7 cellular contexts compared by ENCODE assay signal in genomic region chrX:65407662-65408061, GRCh38.
DNase-seq lines count a peak whose midpoint lies in the region; ATAC-seq and TF ChIP-seq lines count a peak whose summit lies in the region.
"Not testable (repeated sequence)": the region's sequence is repeated elsewhere in the genome, so short reads cannot be mapped to it uniquely, and the experiment has no call there.

No MANE protein-coding gene starts in this region.

- H4K20me1 ChIP-seq in GM23248 (ENCODE audit: insufficient read depth); mammary epithelial cell (ENCODE audit: insufficient read depth, low read length): not testable (repeated sequence)

- not testable (repeated sequence) for TF ChIP-seq CTCF in WTC11 (IDR thresholded peaks at IDR 0.05); mammary epithelial cell (conservative IDR thresholded peaks at IDR 0.05 in 1 of 2, IDR thresholded peaks at IDR 0.05 in 1 of 2; ENCODE audit: extremely low read depth in 1 of 2, insufficient read depth in 1 of 2, low read depth in 1 of 2, low read length in 2 of 2); heart left ventricle (IDR thresholded peaks at IDR 0.05); stomach (IDR thresholded peaks at IDR 0.05)

- BruUV-seq in mammary epithelial cell (replicated peaks; lab: Mats Ljungman, UMichigan): not testable (repeated sequence)

- H3F3A ChIP-seq in GM23248 (ENCODE audit: insufficient read depth): not testable (repeated sequence)

- TF ChIP-seq EP300 in stomach (IDR thresholded peaks at IDR 0.05): not testable (repeated sequence)

- not testable (repeated sequence) for H2AK5ac ChIP-seq in neuronal stem cell (ENCODE audit: low read depth, low read length)

- H3K4me1 Mint-ChIP-seq in WTC11: not testable (repeated sequence)

- H3K4me3 Mint-ChIP-seq in WTC11: peak overlapping the region; percentile 67

- POLR2A ChIA-PET in WTC11 (lab: Charles Lee): not testable (repeated sequence)

- H3K9me3 Mint-ChIP-seq in WTC11: not testable (repeated sequence)

- not testable (repeated sequence) for H2BK5ac ChIP-seq in neuronal stem cell (ENCODE audit: low read length)

- not testable (repeated sequence) for H3K4ac ChIP-seq in neuronal stem cell (ENCODE audit: low read length)

- intact Hi-C loops in mammary epithelial cell (cut with micrococcal nuclease); heart left ventricle (cut with DNase I); stomach (cut with DNase I; ENCODE audit: low total_unique reads): not testable (repeated sequence)

- TF ChIP-seq POLR2A in heart left ventricle (IDR thresholded peaks at IDR 0.05); stomach (IDR thresholded peaks at IDR 0.05): not testable (repeated sequence)

- ATAC-seq in WTC11: peak; percentile 15
- not testable (repeated sequence) for ATAC-seq in heart left ventricle

- not testable (repeated sequence) for H3K79me1 ChIP-seq in neuronal stem cell (ENCODE audit: low read depth, low read length)

- H4K8ac ChIP-seq in neuronal stem cell (ENCODE audit: low read depth, low read length): not testable (repeated sequence)

- H3K23ac ChIP-seq in neuronal stem cell (ENCODE audit: low read depth, low read length, poor library complexity): not testable (repeated sequence)

- H3K9me3 ChIP-seq in GM23248 (ENCODE audit: low read depth); mammary epithelial cell (replicated peaks; ENCODE audit: insufficient read depth, low read length); iPS-20b (ENCODE audit: insufficient read depth, low read depth, low read length); neuronal stem cell (replicated peaks in 1 of 2; ENCODE audit: control insufficient read depth in 2 of 2, insufficient read depth in 1 of 2, low read depth in 1 of 2, low read length in 2 of 2): not testable (repeated sequence)
- peaks cover 0 to 13% (median 0%) of the 10 kb centered on the region in 12 donors for H3K9me3 ChIP-seq in heart left ventricle
- H3K9me3 ChIP-seq in stomach: peaks cover 0 to 34% (median 8%) of the 10 kb centered on the region in 4 donors

- peaks cover 52% of the 10 kb centered on the region for H3K27me3 Mint-ChIP-seq in WTC11 (ENCODE audit: low read depth)

- peak overlapping the region; percentile 12 for H3K4me2 ChIP-seq in GM23248 (ENCODE audit: unreplicated experiment)
- H3K4me2 ChIP-seq in mammary epithelial cell (ENCODE audit: insufficient read depth, low read depth, low read length): peak overlapping the region; percentile 42
- H3K4me2 ChIP-seq in neuronal stem cell (ENCODE audit: insufficient read depth, low read length, poor library complexity, severe bottlenecking): peak overlapping the region; percentile 25

- CTCF ChIA-PET in WTC11 (lab: Charles Lee); mammary epithelial cell (lab: Charles Lee; ENCODE audit: low non-redundant PET): not testable (repeated sequence)

- dilution Hi-C loops in mammary epithelial cell (cut with HindIII; ENCODE audit: low sequenced_read_pairs): not testable (repeated sequence)

- in situ Hi-C loops in GM23248 (cut with MboI); mammary epithelial cell (cut with MboI; ENCODE audit: low sequenced_read_pairs in 2 of 2): not testable (repeated sequence)

- WGBS in GM23248 (ENCODE audit: low coverage in 1 of 2, low lambda C conversion rate in 2 of 2, missing lambda C conversion rate in 2 of 2), 2 experiments: 0 to 5% methylated on average over 9 to 21 of the region's 48 CpGs
- WGBS in mammary epithelial cell (ENCODE audit: low coverage, missing lambda C conversion rate): no CpG with 5 or more reads among the region's 48 CpGs
- 1 to 48% (median 17%) methylated on average over 19 to 48 of the region's 48 CpGs for WGBS in heart left ventricle, 4 donors
- WGBS in neuronal stem cell (ENCODE audit: extremely low coverage in 2 of 2, insufficient read length in 2 of 2, insufficient replicate concordance in 1 of 2), 2 donors: no CpG with 5 or more reads among the region's 48 CpGs
- WGBS in stomach, 5 donors: 0 to 52% (median 4%) methylated on average over 6 to 47 of the region's 48 CpGs

- H2BK120ac ChIP-seq in neuronal stem cell (ENCODE audit: low read depth, low read length): not testable (repeated sequence)

- H4K91ac ChIP-seq in neuronal stem cell (ENCODE audit: low read depth, low read length, poor library complexity): not testable (repeated sequence)

- H3K79me2 ChIP-seq in GM23248 (ENCODE audit: insufficient read depth); mammary epithelial cell (ENCODE audit: insufficient read depth, low read length): not testable (repeated sequence)

- H3K27ac Mint-ChIP-seq in WTC11: not testable (repeated sequence)

- H3K27me3 ChIP-seq in GM23248 (replicated peaks; ENCODE audit: insufficient read depth); mammary epithelial cell (ENCODE audit: insufficient read depth, low read length); neuronal stem cell (ENCODE audit: control insufficient read depth in 3 of 3, insufficient read depth in 3 of 3, low read depth in 1 of 3, low read length in 3 of 3): not testable (repeated sequence)
- H3K27me3 ChIP-seq in heart left ventricle (peaks cover 0 to 34% (median 3%) of the 10 kb centered on the region in 9 donors), iPS-20b (ENCODE audit: insufficient read depth, low read length) (peaks cover 27% of the 10 kb centered on the region), stomach (peaks cover 0 to 24% (median 17%) of the 10 kb centered on the region in 3 donors)

- H3K18ac ChIP-seq in neuronal stem cell (ENCODE audit: low read length): not testable (repeated sequence)

- H2AFZ ChIP-seq in GM23248 (peak overlapping the region; percentile 48; the same call in 1 of the 2 replicates), neuronal stem cell (ENCODE audit: low read length) (peak overlapping the region; percentile 79)
- H2AFZ ChIP-seq in mammary epithelial cell (ENCODE audit: low read depth, low read length): not testable (repeated sequence)

- not testable (repeated sequence) for DNase-seq in GM23248; WTC11 (ENCODE audit: low spot score); mammary epithelial cell; heart left ventricle; neuronal stem cell (ENCODE audit: low spot score); stomach

- H3K4me3 ChIP-seq in GM23248: peak overlapping the region; percentile 52
- H3K4me3 ChIP-seq in mammary epithelial cell (replicated peaks in 1 of 3; ENCODE audit: insufficient read depth in 1 of 3, low read depth in 2 of 3, low read length in 3 of 3); neuronal stem cell (ENCODE audit: low read length in 2 of 2): not testable (repeated sequence)
- peak overlapping the region in 9 of 12 donors; percentile 18 to 46 (median 32) for H3K4me3 ChIP-seq in heart left ventricle
- H3K4me3 ChIP-seq in iPS-20b (ENCODE audit: low read length): peak overlapping the region; percentile 58; the same call in 1 of the 2 replicates
- H3K4me3 ChIP-seq in stomach: peak overlapping the region; percentile 31 to 49 (median 40)

- H2BK15ac ChIP-seq in neuronal stem cell (ENCODE audit: low read length): not testable (repeated sequence)

- not testable (repeated sequence) for H3K36me3 ChIP-seq in GM23248 (ENCODE audit: low read depth); mammary epithelial cell (ENCODE audit: insufficient read depth, low read length); heart left ventricle; iPS-20b (ENCODE audit: insufficient read depth, low read depth, low read length); neuronal stem cell (replicated peaks in 1 of 2; ENCODE audit: control insufficient read depth in 2 of 2, insufficient read depth in 2 of 2, low read length in 2 of 2); stomach

- not testable (repeated sequence) for H3K14ac ChIP-seq in neuronal stem cell (ENCODE audit: low read length)

- H3K36me3 Mint-ChIP-seq in WTC11: not testable (repeated sequence)

- not testable (repeated sequence) for H3K4me1 ChIP-seq in GM23248 (ENCODE audit: insufficient read depth); mammary epithelial cell (ENCODE audit: insufficient read depth, low read length); iPS-20b (ENCODE audit: insufficient read depth, low read length); neuronal stem cell (ENCODE audit: control insufficient read depth in 2 of 2, insufficient read depth in 1 of 2, low read depth in 1 of 2, low read length in 2 of 2); stomach
- peaks cover 0 to 10% (median 0%) of the 10 kb centered on the region in 12 donors for H3K4me1 ChIP-seq in heart left ventricle

- H3K9me2 ChIP-seq in GM23248 (ENCODE audit: insufficient read depth): not testable (repeated sequence)

- not testable (repeated sequence) for H3K27ac ChIP-seq in GM23248; mammary epithelial cell (ENCODE audit: insufficient read depth, low read depth, low read length); heart left ventricle; iPS-20b (ENCODE audit: low read length); neuronal stem cell (replicated peaks; ENCODE audit: low read length); stomach

- H3K9ac ChIP-seq in GM23248; mammary epithelial cell (ENCODE audit: insufficient read depth, low read length); iPS-20b (ENCODE audit: low read depth, low read length); neuronal stem cell (ENCODE audit: low read depth, low read length, poor library complexity): not testable (repeated sequence)

- H2BK12ac ChIP-seq in neuronal stem cell (ENCODE audit: low read length): not testable (repeated sequence)
